In the genomic region with DNA sequence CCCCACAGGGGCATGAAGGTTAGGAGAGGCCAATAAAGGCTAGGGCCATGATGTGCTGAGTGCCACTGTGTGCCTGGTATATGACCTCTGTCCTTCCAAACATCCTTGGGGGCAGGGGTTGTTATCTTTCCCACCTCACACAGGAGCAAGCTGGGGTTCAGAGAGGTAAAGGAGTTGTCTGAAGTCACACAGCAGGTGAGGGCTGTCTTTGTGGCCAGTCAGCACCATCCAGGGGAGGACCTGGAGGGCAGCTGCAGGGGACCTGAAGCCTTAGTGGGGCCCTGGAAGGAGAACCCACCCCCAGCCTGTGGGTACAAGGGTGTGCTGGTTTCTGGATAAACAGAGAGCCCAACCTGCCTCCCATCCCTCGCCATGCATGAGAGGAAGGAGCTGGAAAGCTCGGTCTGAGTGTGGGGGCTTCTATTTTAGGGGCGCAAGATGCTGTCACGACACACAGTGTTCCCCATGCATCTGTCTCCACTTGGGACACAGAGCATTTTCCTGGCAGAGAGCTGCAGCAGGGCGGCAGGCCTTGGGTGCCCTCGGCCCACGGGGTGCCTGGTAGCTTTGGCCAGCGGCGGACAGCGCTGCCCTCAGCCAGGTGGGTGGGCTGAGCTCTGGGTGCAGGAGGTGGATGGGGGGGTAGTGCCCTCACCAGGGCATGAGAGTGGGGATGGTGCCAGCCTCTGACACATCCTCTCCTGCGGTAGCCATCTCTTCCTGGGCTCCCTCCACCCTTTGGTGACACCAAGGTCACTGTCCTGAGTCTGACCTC, we compare ENCODE assay signal across 25 cellular contexts.
"Had no signal": no experiment of that assay in that cellular context is flagged by ENCODE, and none has a peak within 500 bp of the region (broad histone marks: within the 10 kb centered on the region; RNA-seq: fewer than 3 reads in every experiment).

No MANE protein-coding gene starts in this region.

- H3K27me3 ChIP-seq: brain microvascular endothelial cell, neural progenitor cell, right atrium auricular region, vagina had no signal

- H3K9ac ChIP-seq: neural progenitor cell had no signal

- H3K9me3 Mint-ChIP-seq: activated CD4-positive, alpha-beta memory T cell treated with anti-CD3 and anti-CD28 coated beads, Interleukin-2, amount 10 ng/mL, durations not matched to agents 7 days and 5 days; activated naive CD4-positive, alpha-beta T cell treated with anti-CD3 and anti-CD28 coated beads, Interleukin-2, amount 10 ng/mL, durations not matched to agents 7 days and 5 days; activated naive CD8-positive, alpha-beta T cell treated with anti-CD3 and anti-CD28 coated beads, Interleukin-2, amount 10 ng/mL, durations not matched to agents 7 days and 5 days; activated T-cell treated with anti-CD3 and anti-CD28 coated beads, Interleukin-2, amount 50 U/mL, for 24 hours; immature natural killer cell; natural killer cell; neural progenitor cell; type B pancreatic cell had no signal

- H3K36me3 Mint-ChIP-seq: activated naive CD4-positive, alpha-beta T cell treated with anti-CD3 and anti-CD28 coated beads, Interleukin-2, amount 10 ng/mL, durations not matched to agents 7 days and 5 days; natural killer cell; neural progenitor cell; type B pancreatic cell had no signal

- H3K27me3 Mint-ChIP-seq: activated CD4-positive, alpha-beta memory T cell treated with anti-CD3 and anti-CD28 coated beads, Interleukin-2, amount 10 ng/mL, durations not matched to agents 7 days and 5 days; activated naive CD8-positive, alpha-beta T cell treated with anti-CD3 and anti-CD28 coated beads, Interleukin-2, amount 10 ng/mL, durations not matched to agents 7 days and 5 days; activated T-cell treated with anti-CD3 and anti-CD28 coated beads, Interleukin-2, amount 50 U/mL, for 24 hours; type B pancreatic cell had no signal

- H3K9me3 ChIP-seq: lower lobe of right lung, right atrium auricular region, thoracic aorta, vagina had no signal

- H3K36me3 ChIP-seq: brain microvascular endothelial cell, lower lobe of right lung, neural progenitor cell, right atrium auricular region, thoracic aorta, vagina had no signal

- DNase-seq: activated CD4-positive, alpha-beta memory T cell treated with anti-CD3 and anti-CD28 coated beads, Interleukin-2, amount 10 ng/mL, durations not matched to agents 7 days and 5 days; activated CD4-positive, alpha-beta T cell treated with anti-CD3 and anti-CD28 coated beads for 48 hours; activated CD8-positive, alpha-beta memory T cell treated with anti-CD3 and anti-CD28 coated beads, Interleukin-2, amount 50 U/mL, for 48 hours; activated gamma-delta T cell; activated naive CD4-positive, alpha-beta T cell treated with anti-CD3 and anti-CD28 coated beads, Interleukin-2, amount 10 ng/mL, durations not matched to agents 7 days and 5 days; activated naive CD8-positive, alpha-beta T cell treated with anti-CD3 and anti-CD28 coated beads, Interleukin-2, amount 10 ng/mL, durations not matched to agents 7 days and 5 days; activated T-cell treated with anti-CD3 and anti-CD28 coated beads, Interleukin-2, amount 50 U/mL, for 24 hours; amniotic stem cell; brain microvascular endothelial cell; immature natural killer cell; kidney; lower lobe of right lung; mesenchymal stem cell; natural killer cell; stimulated activated CD4-positive, alpha-beta T cell treated with anti-CD3 and anti-CD28 coated beads, Interleukin-2, amount 100 ng/mL, for 48 hours had no signal

- FAIRE-seq: astrocyte, endothelial cell of umbilical vein, kidney had no signal

- H2AFZ ChIP-seq: neural progenitor cell had no signal

- H3K4me2 ChIP-seq: neural progenitor cell had no signal

- H3K27ac ChIP-seq: brain microvascular endothelial cell, coronary artery, lower lobe of right lung, neural progenitor cell, right atrium auricular region, thoracic aorta, vagina, VCaP had no signal

- H3K4me1 Mint-ChIP-seq: activated CD4-positive, alpha-beta memory T cell treated with anti-CD3 and anti-CD28 coated beads, Interleukin-2, amount 10 ng/mL, durations not matched to agents 7 days and 5 days; activated naive CD4-positive, alpha-beta T cell treated with anti-CD3 and anti-CD28 coated beads, Interleukin-2, amount 10 ng/mL, durations not matched to agents 7 days and 5 days had no signal

- H3K4me3 Mint-ChIP-seq: activated CD4-positive, alpha-beta memory T cell treated with anti-CD3 and anti-CD28 coated beads, Interleukin-2, amount 10 ng/mL, durations not matched to agents 7 days and 5 days; activated naive CD4-positive, alpha-beta T cell treated with anti-CD3 and anti-CD28 coated beads, Interleukin-2, amount 10 ng/mL, durations not matched to agents 7 days and 5 days; activated naive CD8-positive, alpha-beta T cell treated with anti-CD3 and anti-CD28 coated beads, Interleukin-2, amount 10 ng/mL, durations not matched to agents 7 days and 5 days; activated T-cell treated with anti-CD3 and anti-CD28 coated beads, Interleukin-2, amount 50 U/mL, for 24 hours; immature natural killer cell; natural killer cell; neural progenitor cell; type B pancreatic cell had no signal

- ATAC-seq: activated CD4-positive, CD25-positive, alpha-beta regulatory T cell treated with anti-CD3 and anti-CD28 coated beads, Interleukin-2, amount 50 U/mL, for 24 hours; lower lobe of right lung; natural killer cell had no signal

- H3K27ac Mint-ChIP-seq: activated CD4-positive, alpha-beta memory T cell treated with anti-CD3 and anti-CD28 coated beads, Interleukin-2, amount 10 ng/mL, durations not matched to agents 7 days and 5 days; activated naive CD4-positive, alpha-beta T cell treated with anti-CD3 and anti-CD28 coated beads, Interleukin-2, amount 10 ng/mL, durations not matched to agents 7 days and 5 days; activated naive CD8-positive, alpha-beta T cell treated with anti-CD3 and anti-CD28 coated beads, Interleukin-2, amount 10 ng/mL, durations not matched to agents 7 days and 5 days; activated T-cell treated with anti-CD3 and anti-CD28 coated beads, Interleukin-2, amount 50 U/mL, for 24 hours; type B pancreatic cell had no signal

- H3K4me3 ChIP-seq: coronary artery, lower lobe of right lung, neural progenitor cell, right atrium auricular region, thoracic aorta, vagina had no signal

- H3K4me1 ChIP-seq: lower lobe of right lung, right atrium auricular region, vagina had no signal
